Comparison of ENCODE assay signal across 32 cellular contexts in the genomic region with DNA sequence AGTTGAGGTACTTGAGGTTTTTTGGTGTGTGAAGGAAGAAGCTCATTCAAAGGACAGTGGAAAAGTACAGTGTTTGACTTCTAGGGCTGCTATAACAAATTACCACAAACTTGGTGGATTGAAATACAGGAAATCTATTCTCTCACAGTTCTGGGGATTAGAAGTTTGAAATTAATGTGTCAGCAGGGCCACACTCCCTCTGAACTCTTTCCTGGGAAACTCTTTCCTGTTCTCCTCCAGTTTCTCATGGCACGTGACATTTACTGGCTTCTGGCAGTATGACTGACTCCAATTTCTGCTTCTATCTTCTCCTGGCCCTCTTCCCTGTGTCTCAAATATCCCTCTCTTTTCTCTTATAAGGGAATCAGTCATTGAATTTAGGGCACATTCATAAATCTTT.
"Had no signal": no experiment of that assay in that cellular context is flagged by ENCODE, and none has a peak within 500 bp of the region (broad histone marks: within the 10 kb centered on the region; RNA-seq: fewer than 3 reads in every experiment).

No MANE protein-coding gene starts in this region.

- H3K27me3 Mint-ChIP-seq: activated CD4-positive, alpha-beta T cell treated with anti-CD3 and anti-CD28 coated beads for 36 hours; activated CD4-positive, alpha-beta T cell treated with anti-CD3 and anti-CD28 coated beads, Interleukin-2, amount 10 ng/mL, durations not matched to agents 7 days and 5 days; activated T-cell treated with anti-CD3 and anti-CD28 coated beads, Interleukin-2, amount 50 U/mL, for 24 hours; central memory CD8-positive, alpha-beta T cell had no signal

- H3K4me3 ChIP-seq: adrenal gland, cardiac muscle cell, Peyer's patch had no signal

- H3K4me1 ChIP-seq: Peyer's patch had no signal

- DNase-seq: activated CD4-positive, alpha-beta T cell treated with anti-CD3 and anti-CD28 coated beads for 36 hours; activated CD4-positive, alpha-beta T cell treated with anti-CD3 and anti-CD28 coated beads, Interleukin-2, amount 10 ng/mL, durations not matched to agents 7 days and 5 days; activated CD4-positive, alpha-beta T cell treated with anti-CD3 and anti-CD28 coated beads, Interleukin-2, amount 50 U/mL, for 48 hours; activated CD8-positive, alpha-beta T cell treated with anti-CD3 and anti-CD28 coated beads, Interleukin-2, amount 10 ng/mL, durations not matched to agents 7 days and 5 days; activated gamma-delta T cell; activated naive CD4-positive, alpha-beta T cell treated with anti-CD3 and anti-CD28 coated beads for 36 hours; activated T-cell treated with anti-CD3 and anti-CD28 coated beads, Interleukin-2, amount 50 U/mL, for 24 hours; adrenal gland; anterior cingulate cortex; KG1; MM.1S; MV-4-11; NCI-H1092; NCI-H1436 treated with DMSO at 0.1 percent for 48 hours; NCI-H1694 treated with DMSO at 0.1 percent for 48 hours; NCI-H2029; NCI-H345; NCI-H510A; NCI-H526; NCI-H748 treated with DMSO at 0.1 percent for 48 hours; NK-92 treated with Interleukin-12 subunit alpha and Interleukin-12 subunit beta, amount 100 ng/mL, for 24 hours; PC-3; Peyer's patch; RPMI8226; SHP77 treated with DMSO at 0.1 percent for 48 hours; T1000 had no signal

- H3K27me3 ChIP-seq: adrenal gland, cardiac muscle cell, Peyer's patch had no signal

- H3K36me3 ChIP-seq: adrenal gland, cardiac muscle cell had no signal

- H3K27ac ChIP-seq: adrenal gland, cardiac muscle cell, Peyer's patch had no signal

- H3K4me3 Mint-ChIP-seq: activated CD4-positive, alpha-beta T cell treated with anti-CD3 and anti-CD28 coated beads for 36 hours; activated CD4-positive, alpha-beta T cell treated with anti-CD3 and anti-CD28 coated beads, Interleukin-2, amount 10 ng/mL, durations not matched to agents 7 days and 5 days; activated CD8-positive, alpha-beta T cell treated with anti-CD3 and anti-CD28 coated beads, Interleukin-2, amount 10 ng/mL, durations not matched to agents 7 days and 5 days; activated naive CD4-positive, alpha-beta T cell treated with anti-CD3 and anti-CD28 coated beads for 36 hours; activated T-cell treated with anti-CD3 and anti-CD28 coated beads, Interleukin-2, amount 50 U/mL, for 24 hours; central memory CD8-positive, alpha-beta T cell; WTC11 had no signal

- H3K9me3 Mint-ChIP-seq: central memory CD8-positive, alpha-beta T cell had no signal

- H3K4me1 Mint-ChIP-seq: activated CD4-positive, alpha-beta T cell treated with anti-CD3 and anti-CD28 coated beads for 36 hours had no signal

- FAIRE-seq: TTC549 had no signal

- H3K27ac Mint-ChIP-seq: activated CD4-positive, alpha-beta T cell treated with anti-CD3 and anti-CD28 coated beads for 36 hours; activated CD4-positive, alpha-beta T cell treated with anti-CD3 and anti-CD28 coated beads, Interleukin-2, amount 10 ng/mL, durations not matched to agents 7 days and 5 days; activated CD8-positive, alpha-beta T cell treated with anti-CD3 and anti-CD28 coated beads, Interleukin-2, amount 10 ng/mL, durations not matched to agents 7 days and 5 days; activated naive CD4-positive, alpha-beta T cell treated with anti-CD3 and anti-CD28 coated beads for 36 hours; activated naive CD4-positive, alpha-beta T cell treated with anti-CD3 and anti-CD28 coated beads, Interleukin-2, amount 50 U/mL, for 72 hours; activated T-cell treated with anti-CD3 and anti-CD28 coated beads, Interleukin-2, amount 50 U/mL, for 24 hours; activated T-helper 2 cell treated with anti-CD3 and anti-CD28 coated beads, Interferon-gamma antibody, Interleukin-2, Interleukin-4, amounts not matched to agents 10 μg/mL and 5 μg/mL and 100 μg/mL, durations not matched to agents 14 hours and 24 hours and 36 hours; WTC11 had no signal

- H3K9me3 ChIP-seq: adrenal gland, Peyer's patch had no signal
